10 cellular contexts compared by ENCODE assay signal in the genomic region with DNA sequence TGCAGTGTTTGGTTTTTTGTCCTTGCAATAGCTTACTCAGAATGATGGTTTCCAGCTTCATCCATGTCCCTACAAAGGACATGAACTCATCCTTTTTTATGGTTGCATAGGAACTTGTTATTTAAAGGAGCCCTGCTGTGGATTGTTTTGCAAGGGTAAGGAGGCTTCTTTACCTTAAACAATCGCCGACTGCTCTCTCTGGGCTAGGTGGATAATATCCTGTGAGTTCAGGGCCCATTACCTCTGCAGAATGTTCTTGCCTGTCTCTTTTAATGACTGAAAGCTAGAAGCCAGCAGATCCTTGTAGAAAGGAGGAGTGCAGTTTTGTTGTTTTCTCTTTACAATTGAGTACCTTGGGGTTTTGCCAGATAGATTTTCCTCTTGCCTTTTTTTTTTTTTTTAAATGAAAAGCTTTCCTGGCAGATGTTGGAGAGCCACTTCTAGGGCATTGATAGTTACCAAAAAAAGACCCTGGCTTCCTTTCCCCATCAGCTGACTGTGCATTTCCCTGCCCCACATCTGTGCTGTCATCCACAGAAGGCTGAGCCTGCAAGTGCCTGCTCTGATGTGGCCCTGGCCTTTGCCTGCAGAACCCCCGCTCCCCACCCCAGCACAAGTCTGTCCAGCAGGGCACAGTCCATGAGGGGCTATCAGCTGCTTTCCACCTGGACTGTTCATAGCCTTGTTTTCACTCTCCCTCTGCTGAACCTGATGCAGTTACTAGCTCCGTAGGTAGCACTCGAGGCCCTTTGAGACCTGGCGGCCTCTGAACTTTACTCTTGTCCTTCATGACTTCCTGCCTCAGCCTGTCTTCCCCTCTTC.
DNase-seq lines count a peak whose midpoint lies in the region; ATAC-seq and TF ChIP-seq lines count a peak whose summit lies in the region.
"Had no signal": no experiment of that assay in that cellular context is flagged by ENCODE, and none has a peak within 500 bp of the region (broad histone marks: within the 10 kb centered on the region; RNA-seq: fewer than 3 reads in every experiment).

No MANE protein-coding gene starts in this region.

- TF ChIP-seq CTCF in H9 (conservative IDR thresholded peaks at IDR 0.05) (no peak), fibroblast of the aortic adventitia (IDR thresholded peaks at IDR 0.05; ENCODE audit: insufficient read depth, low read length) (no peak)

- no peak overlapping the region for H3K27ac ChIP-seq in H9 (ENCODE audit: insufficient read length, low read depth, low read length)
- H3K27ac ChIP-seq in neuronal stem cell (replicated peaks; ENCODE audit: low read length) = no peak overlapping the region
- H3K27ac ChIP-seq: parathyroid adenoma had no signal

- no peak overlapping the region for H3K4me3 ChIP-seq in fibroblast of the aortic adventitia (ENCODE audit: low read depth, low read length)
- H3K4me3 ChIP-seq in neuronal stem cell (ENCODE audit: low read length in 2 of 2) = no peak overlapping the region

- no peak overlapping the region for H2BK15ac ChIP-seq in H9 (ENCODE audit: low read depth, low read length)
- no peak overlapping the region for H2BK15ac ChIP-seq in neuronal stem cell (ENCODE audit: low read length)

- no peak overlapping the region for H2BK20ac ChIP-seq in H9 (ENCODE audit: low read depth, low read length, poor library complexity, severe bottlenecking)

- no peaks in the 10 kb centered on the region for H3K36me3 ChIP-seq in neuronal stem cell (replicated peaks in 1 of 2; ENCODE audit: control insufficient read depth in 2 of 2, insufficient read depth in 2 of 2, low read length in 2 of 2)

- no peaks in the 10 kb centered on the region for H3K27me3 ChIP-seq in H9 (ENCODE audit: insufficient read depth, low read length)
- no peaks in the 10 kb centered on the region for H3K27me3 ChIP-seq in neuronal stem cell (ENCODE audit: control insufficient read depth in 3 of 3, insufficient read depth in 3 of 3, low read depth in 1 of 3, low read length in 3 of 3)

- no peak overlapping the region for H3T11ph ChIP-seq in H9 (ENCODE audit: low read length)

- H3K27ac Mint-ChIP-seq in H9 = peak overlapping the region in 2 of 3 experiments; percentile 59 to 89; a peak in 5 of 7 replicates
- H3K27ac Mint-ChIP-seq in effector memory CD8-positive, alpha-beta T cell = no peak overlapping the region
- H3K27ac Mint-ChIP-seq: B cell had no signal

- H3K9me3 ChIP-seq in H9 (ENCODE audit: control insufficient read depth, low read depth, low read length) (no peaks in the 10 kb centered on the region), neuronal stem cell (replicated peaks in 1 of 2; ENCODE audit: control insufficient read depth in 2 of 2, insufficient read depth in 1 of 2, low read depth in 1 of 2, low read length in 2 of 2) (peaks cover 0 to 3% of the 10 kb centered on the region in 2 donors)

- H2BK12ac ChIP-seq in H9 (ENCODE audit: insufficient read length, low read depth, low read length) = no peak overlapping the region
- no peak overlapping the region for H2BK12ac ChIP-seq in neuronal stem cell (ENCODE audit: low read length)

- peak overlapping the region in 1 of 2 experiments; percentile 1; a peak in 3 of 5 replicates for H3K4me3 Mint-ChIP-seq in H9
- no peak overlapping the region for H3K4me3 Mint-ChIP-seq in effector memory CD8-positive, alpha-beta T cell
- H3K4me3 Mint-ChIP-seq: B cell had no signal

- H4K8ac ChIP-seq in H9 (replicated peaks; ENCODE audit: insufficient read length, low read depth, low read length) (no peak overlapping the region), neuronal stem cell (ENCODE audit: low read depth, low read length) (no peak overlapping the region)

- peaks cover 1% of the 10 kb centered on the region for H3K27me3 Mint-ChIP-seq in H9 (ENCODE audit: low read depth)
- no peaks in the 10 kb centered on the region for H3K27me3 Mint-ChIP-seq in effector memory CD8-positive, alpha-beta T cell
- H3K27me3 Mint-ChIP-seq: B cell had no signal

- H3K9ac ChIP-seq in H9 (ENCODE audit: extremely low read depth, insufficient read length, low read length) (no peak overlapping the region), neuronal stem cell (ENCODE audit: low read depth, low read length, poor library complexity) (no peak overlapping the region)
- H3K9ac ChIP-seq: parathyroid adenoma had no signal

- no peaks in the 10 kb centered on the region for H3K79me2 ChIP-seq in H9 (ENCODE audit: insufficient read depth, low read length)

- H2BK120ac ChIP-seq in H9 (ENCODE audit: low read depth, low read length, poor library complexity, severe bottlenecking) (no peak overlapping the region), neuronal stem cell (ENCODE audit: low read depth, low read length) (no peak overlapping the region)

- H3K23me2 ChIP-seq in H9 (ENCODE audit: insufficient read length, low read depth, low read length, poor library complexity, severe bottlenecking) = no peaks in the 10 kb centered on the region

- no peak for ATAC-seq in HG03025 (IDR thresholded peaks at IDR 0.05; ENCODE audit: low FRiP score, unreplicated experiment)
- no peak for ATAC-seq in effector memory CD8-positive, alpha-beta T cell (replicated peaks)

- DNase-seq in H9 (no peak), NCI-H2227 treated with DMSO at 0.1 percent for 48 hours (lab: John Stamatoyannopoulos, UW) (peak; percentile 28), fibroblast of the aortic adventitia (ENCODE audit: low read depth) (peak; percentile 73), neuronal stem cell (ENCODE audit: low spot score) (no peak), D341Med (ENCODE audit: low spot score) (no peak)
- no peak for DNase-seq in effector memory CD8-positive, alpha-beta T cell
- no peak for DNase-seq in activated CD4-positive, CD25-positive, alpha-beta regulatory T cell (lab: John Stamatoyannopoulos, UW)

- H4K5ac ChIP-seq in H9 (ENCODE audit: insufficient read length, low read depth, low read length) = no peak overlapping the region

- no peaks in the 10 kb centered on the region for H4K20me1 ChIP-seq in H9 (ENCODE audit: control insufficient read depth, insufficient read depth, insufficient read length)

- no CpG with 5 or more reads among the region's 6 CpGs for WGBS in H9 (ENCODE audit: extremely low coverage, insufficient read length, low lambda C conversion rate)
- WGBS in neuronal stem cell (ENCODE audit: extremely low coverage in 2 of 2, insufficient read length in 2 of 2, insufficient replicate concordance in 1 of 2), 2 donors = no CpG with 5 or more reads among the region's 6 CpGs

- H2BK5ac ChIP-seq in H9 (ENCODE audit: insufficient read length, low read length) = no peak overlapping the region
- no peak overlapping the region for H2BK5ac ChIP-seq in neuronal stem cell (ENCODE audit: low read length)

- H3K79me1 ChIP-seq in H9 (ENCODE audit: insufficient read depth, low read depth, low read length, poor library complexity, severe bottlenecking) (no peaks in the 10 kb centered on the region), neuronal stem cell (ENCODE audit: low read depth, low read length) (no peaks in the 10 kb centered on the region)

- H2AFZ ChIP-seq in H9 (ENCODE audit: low read length) = no peak overlapping the region
- no peak overlapping the region for H2AFZ ChIP-seq in neuronal stem cell (ENCODE audit: low read length)
- H2AFZ ChIP-seq: parathyroid adenoma had no signal

- H3K4me2 ChIP-seq in H9 (ENCODE audit: insufficient read depth, insufficient read length, low read length) (no peak overlapping the region), neuronal stem cell (ENCODE audit: insufficient read depth, low read length, poor library complexity, severe bottlenecking) (no peak overlapping the region)

- H3K4me1 Mint-ChIP-seq in H9 = peaks cover 35 to 43% of the 10 kb centered on the region in 2 experiments
- peaks cover 6 to 8% of the 10 kb centered on the region in 2 donors for H3K4me1 Mint-ChIP-seq in effector memory CD8-positive, alpha-beta T cell (ENCODE audit: low read depth in 2 of 2)
- H3K4me1 Mint-ChIP-seq: B cell had no signal

- H3K18ac ChIP-seq in H9 (ENCODE audit: insufficient read length, low read depth, low read length) (no peak overlapping the region), neuronal stem cell (ENCODE audit: low read length) (no peak overlapping the region)

- H3K4me1 ChIP-seq in H9 (ENCODE audit: insufficient read depth, low read length) = peaks cover 15% of the 10 kb centered on the region; the same call in 1 of the 2 replicates
- peaks cover 16 to 18% of the 10 kb centered on the region in 2 donors for H3K4me1 ChIP-seq in neuronal stem cell (ENCODE audit: control insufficient read depth in 2 of 2, insufficient read depth in 1 of 2, low read depth in 1 of 2, low read length in 2 of 2)

- no peak overlapping the region for H3K56ac ChIP-seq in H9 (ENCODE audit: insufficient read length, low read depth, low read length)

- H3K4ac ChIP-seq in H9 (ENCODE audit: low read depth, low read length) (no peak overlapping the region), neuronal stem cell (ENCODE audit: low read length) (no peak overlapping the region)

- no peak overlapping the region for H2AK5ac ChIP-seq in H9 (ENCODE audit: insufficient read length, low read length)
- peak overlapping the region; percentile 6 for H2AK5ac ChIP-seq in neuronal stem cell (ENCODE audit: low read depth, low read length)

- no peak overlapping the region for H4K91ac ChIP-seq in H9 (ENCODE audit: insufficient read length, low read depth, low read length)
- no peak overlapping the region for H4K91ac ChIP-seq in neuronal stem cell (ENCODE audit: low read depth, low read length, poor library complexity)

- peaks cover 8 to 10% of the 10 kb centered on the region in 2 experiments for H3K9me3 Mint-ChIP-seq in H9
- no peaks in the 10 kb centered on the region for H3K9me3 Mint-ChIP-seq in effector memory CD8-positive, alpha-beta T cell

- H3K36me3 Mint-ChIP-seq in H9 (ENCODE audit: insufficient read depth in 1 of 3, low read depth in 3 of 3) = peaks cover 4 to 11% (median 8%) of the 10 kb centered on the region in 3 experiments
- no peaks in the 10 kb centered on the region for H3K36me3 Mint-ChIP-seq in effector memory CD8-positive, alpha-beta T cell (ENCODE audit: insufficient read depth)

- H3K23ac ChIP-seq in H9 (ENCODE audit: insufficient read length, low read depth, low read length) = no peak overlapping the region
- no peak overlapping the region for H3K23ac ChIP-seq in neuronal stem cell (ENCODE audit: low read depth, low read length, poor library complexity)

- H3K14ac ChIP-seq in H9 (ENCODE audit: insufficient read depth, low read length) (peak overlapping the region; percentile 34; the same call in 1 of the 2 replicates), neuronal stem cell (ENCODE audit: low read length) (no peak overlapping the region)

Comparison
In these comparisons a context has a peak if more than half of its experiments do, and no peak if none do; other contexts are left out.
1. DNase-seq: peak in NCI-H2227 treated with DMSO at 0.1 percent for 48 hours (single experiment) and fibroblast of the aortic adventitia (single experiment); none in H9 (single experiment), neuronal stem cell (single experiment), D341Med (single experiment), effector memory CD8-positive, alpha-beta T cell (0 of 3) and activated CD4-positive, CD25-positive, alpha-beta regulatory T cell (0 of 4).
2. H3K27ac Mint-ChIP-seq: peak in H9 (2 of 3); none in effector memory CD8-positive, alpha-beta T cell (0 of 2).